Comparison of ENCODE assay signal across 10 cellular contexts in genomic region chr14:20652996-20653975, GRCh38. TPM values are rescaled to one million over a fixed set of nuclear protein-coding genes. Genes with fewer than 3 reads are reported as not detected.
DNase-seq lines count a peak whose midpoint lies in the region; ATAC-seq and TF ChIP-seq lines count a peak whose summit lies in the region.
"Had no signal": no experiment of that assay in that cellular context is flagged by ENCODE, and none has a peak within 500 bp of the region (broad histone marks: within the 10 kb centered on the region; RNA-seq: fewer than 3 reads in every experiment).

No MANE protein-coding gene starts in this region.

- H3K4me2 ChIP-seq in neural cell (ENCODE audit: low read length), result peak overlapping the region; percentile 41

- no peak for TF ChIP-seq RAD21 in neural cell (conservative IDR thresholded peaks at IDR 0.05)

- H3K9me2 ChIP-seq in neural cell (ENCODE audit: insufficient read depth, low read length), result no peaks in the 10 kb centered on the region

- no peaks in the 10 kb centered on the region for H3K79me2 ChIP-seq in neural cell (replicated peaks; ENCODE audit: insufficient read depth, low read length)

- peaks cover 62% of the 10 kb centered on the region for H3K27me3 Mint-ChIP-seq in osteocyte (ENCODE audit: unreplicated experiment)

- no peak overlapping the region for H3K27ac ChIP-seq in neural cell (ENCODE audit: low read length)

- no peaks in the 10 kb centered on the region for H3K9me3 ChIP-seq in neural cell (ENCODE audit: low read length)

- ATAC-seq in GM21447 (IDR thresholded peaks at IDR 0.05; ENCODE audit: unreplicated experiment), result peak; percentile 55
- ATAC-seq in GM19328 (IDR thresholded peaks at IDR 0.05; ENCODE audit: unreplicated experiment), result no peak

- H3K36me3 ChIP-seq in neural cell (ENCODE audit: insufficient read depth, low read length), result no peaks in the 10 kb centered on the region

- peaks cover 61% of the 10 kb centered on the region for H3K27me3 ChIP-seq in neural cell (ENCODE audit: insufficient read depth, low read depth, low read length)

- no peak overlapping the region for H3K9ac ChIP-seq in neural cell (ENCODE audit: low read length)

- no peak overlapping the region for H3K27ac Mint-ChIP-seq in osteocyte (ENCODE audit: unreplicated experiment)

- TF ChIP-seq CTCF in cardiac fibroblast (IDR thresholded peaks at IDR 0.05; ENCODE audit: low read depth, low read length), result no peak
- TF ChIP-seq CTCF in neural cell (IDR thresholded peaks at IDR 0.05; ENCODE audit: poor library complexity, severe bottlenecking), result no peak
- no peak for TF ChIP-seq CTCF in osteocyte (IDR thresholded peaks at IDR 0.05)

- H2AFZ ChIP-seq in neural cell (ENCODE audit: low read depth, low read length), result no peak overlapping the region

- TF ChIP-seq EP300 in neural cell (conservative IDR thresholded peaks at IDR 0.05; ENCODE audit: poor library complexity, severe bottlenecking), result no peak

- no peaks in the 10 kb centered on the region for H4K20me1 ChIP-seq in neural cell (ENCODE audit: insufficient read depth)

- no peak overlapping the region for H3K4me3 Mint-ChIP-seq in osteocyte (ENCODE audit: unreplicated experiment)

- peaks cover 8% of the 10 kb centered on the region for H3K4me1 Mint-ChIP-seq in osteocyte (ENCODE audit: unreplicated experiment)

- DNase-seq in RPMI7951 (ENCODE audit: low read depth), result peak; percentile 52
- DNase-seq in cardiac fibroblast (ENCODE audit: low read depth in 2 of 2), result peak; percentile 61 to 93
- no peak for DNase-seq in hippocampal formation (lab: John Stamatoyannopoulos, UW)
- no peak for DNase-seq in NCI-H2196 (lab: John Stamatoyannopoulos, UW; ENCODE audit: unreplicated experiment)
- no peak for DNase-seq in osteocyte (ENCODE audit: extremely low spot score, unreplicated experiment)

- H3K36me3 Mint-ChIP-seq in osteocyte (ENCODE audit: unreplicated experiment), result no peaks in the 10 kb centered on the region

- no peaks in the 10 kb centered on the region for H3F3A ChIP-seq in neural cell (ENCODE audit: insufficient read depth, low read length, poor library complexity, severe bottlenecking)

- no peaks in the 10 kb centered on the region for H3K9me3 Mint-ChIP-seq in osteocyte (ENCODE audit: unreplicated experiment)

- H3K4me3 ChIP-seq in cardiac fibroblast (replicated peaks in 1 of 2; ENCODE audit: low read depth in 2 of 2, low read length in 2 of 2) (peak overlapping the region in 1 of 2 donors; percentile 31), neural cell (ENCODE audit: low read length) (peak overlapping the region; percentile 60)

TF ChIP-seq in neural cell, 6 proteins besides CTCF, POLR2A, EP300 and RAD21:
- TF ChIP-seq MXI1 (conservative IDR thresholded peaks at IDR 0.05; ENCODE audit: poor library complexity, severe bottlenecking) (no peak), TAF1 (IDR thresholded peaks at IDR 0.05; ENCODE audit: low read depth) (no peak), REST (IDR thresholded peaks at IDR 0.05; ENCODE audit: borderline replicate concordance) (no peak), SMC3 (conservative IDR thresholded peaks at IDR 0.05; ENCODE audit: poor library complexity) (no peak), POLR2AphosphoS5 (IDR thresholded peaks at IDR 0.05) (no peak), EZH2 (IDR thresholded peaks at IDR 0.05; ENCODE audit: borderline replicate concordance, insufficient read depth, low read length, poor library complexity, severe bottlenecking) (no peak)
TF ChIP-seq in neural cell: peak in this region for 0.

RNA-seq across cellular contexts. Expression of gene OR6S1, which starts 11.8 kb away (rescaled TPM):
- total RNA-seq in RPMI7951 (2014; rRNA removed; shearing (Covaris generic)), result not detected in 2 replicates
- polyA plus RNA-seq in neural cell, result not detected in 2 replicates
- not detected in 2 replicates for polyA minus RNA-seq in neural cell
- not detected in 2 replicates for total RNA-seq in osteocyte
- total RNA-seq: skeletal muscle tissue; T-helper 2 cell treated with Interferon-gamma antibody and Interleukin-4, amounts not matched to agents 100 ng/mL and 5 ng/mL, for 36 hours had no signal

RNA-seq across cellular contexts. Expression of gene RNASE4, which starts 31.1 kb away (rescaled TPM):
- total RNA-seq in RPMI7951 (2014; rRNA removed; shearing (Covaris generic)), result 8.1 and 14.2 TPM in 2 replicates
- 1.1 TPM in 1 of 2 replicates, not detected in the other for polyA plus RNA-seq in neural cell
- 0.23 and 1.7 TPM in 2 replicates for polyA minus RNA-seq in neural cell
- 17.2 and 17.8 TPM in 2 replicates for total RNA-seq in osteocyte

RNA-seq across cellular contexts. Expression of gene ANG, which starts 35.3 kb away (rescaled TPM):
- 6.3 and 7.4 TPM in 2 replicates for total RNA-seq in RPMI7951 (2014; rRNA removed; shearing (Covaris generic))
- 0.47 TPM in 1 of 2 replicates, not detected in the other for polyA plus RNA-seq in neural cell
- 0.58 TPM in 1 of 2 replicates, not detected in the other for polyA minus RNA-seq in neural cell
- total RNA-seq in osteocyte, result 7.4 and 8.6 TPM in 2 replicates

Comparison
In these comparisons a context has a peak if more than half of its experiments do, and no peak if none do; other contexts are left out.
1. DNase-seq: peak in RPMI7951 (single experiment) and cardiac fibroblast (2 of 2); none in hippocampal formation (0 of 2), NCI-H2196 (single experiment) and osteocyte (single experiment).